ENCODE assay signal across 14 cellular contexts in the genomic region with DNA sequence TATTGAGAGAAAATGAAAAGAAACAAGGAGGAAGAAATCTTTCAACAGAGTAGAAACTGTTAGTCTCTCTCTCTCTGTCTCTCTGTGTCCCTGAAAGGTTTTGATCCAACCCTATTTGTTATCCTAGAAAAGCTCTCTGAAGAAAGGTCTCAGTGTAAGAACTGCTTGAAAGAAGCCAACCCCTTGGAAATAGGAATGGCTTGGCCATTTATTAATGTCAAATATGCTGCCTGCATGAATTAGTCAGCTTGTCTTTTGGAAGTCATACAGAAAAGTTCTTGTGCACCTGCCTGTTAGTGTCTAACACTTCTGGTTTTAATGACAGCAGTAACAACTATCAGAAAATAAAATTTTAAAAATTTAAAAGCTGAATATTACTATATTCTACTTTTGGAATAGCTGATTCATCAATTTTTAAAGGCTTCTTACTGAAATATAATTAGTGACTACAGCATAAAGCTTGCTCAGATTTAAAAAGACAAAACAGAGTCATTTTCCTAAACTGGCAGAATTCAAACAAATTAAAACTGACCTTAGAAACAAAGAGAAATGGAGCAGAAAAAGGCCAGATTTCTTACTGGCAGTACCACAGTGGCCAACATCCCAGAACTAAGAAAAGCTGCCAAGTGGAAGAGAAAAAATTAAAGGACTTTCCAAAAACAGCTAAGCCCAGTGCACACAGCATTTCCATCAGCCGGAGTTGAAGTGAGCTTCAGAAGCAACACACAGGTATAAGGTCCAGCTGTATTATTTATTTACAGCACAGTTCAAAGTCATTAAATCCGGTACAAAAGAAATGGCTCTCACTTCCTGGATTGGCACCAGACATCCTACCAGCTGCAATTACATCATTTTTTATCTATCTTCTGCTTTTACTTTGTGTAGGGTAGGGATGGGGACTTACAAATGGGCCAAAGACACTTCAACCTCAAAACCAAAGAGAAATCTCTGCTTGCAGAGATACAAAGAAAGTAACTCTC.
DNase-seq lines count a peak whose midpoint lies in the region; ATAC-seq lines count a peak whose summit lies in the region.
"Had no signal": no experiment of that assay in that cellular context is flagged by ENCODE, and none has a peak within 500 bp of the region (broad histone marks: within the 10 kb centered on the region; RNA-seq: fewer than 3 reads in every experiment).

No MANE protein-coding gene starts in this region.

- ATAC-seq in HG03469 (IDR thresholded peaks at IDR 0.05; ENCODE audit: unreplicated experiment), result no peak
- ATAC-seq: activated naive CD8-positive, alpha-beta T cell treated with anti-CD3 and anti-CD28 coated beads, Interleukin-2, amount 50 U/mL, for 24 hours had no signal

- DNase-seq in CD1c-positive myeloid dendritic cell (ENCODE audit: extremely low spot score), result peak; percentile 3
- DNase-seq in NCI-H146 (lab: John Stamatoyannopoulos, UW), result peak; percentile 45
- DNase-seq in OCI-M1 (lab: John Stamatoyannopoulos, UW), result peak; percentile 69
- peak; percentile 81 for DNase-seq in medulla oblongata (ENCODE audit: extremely low spot score)
- no peak for DNase-seq in stimulated activated CD4-positive, alpha-beta T cell treated with anti-CD3 and anti-CD28 coated beads, Interleukin-15, amount 100 ng/mL, for 24 hours
- no peak for DNase-seq in HK-2 (ENCODE audit: unreplicated experiment)
- DNase-seq in NCI-H524 treated with DMSO at 0.1 percent for 48 hours (lab: John Stamatoyannopoulos, UW), result no peak
- DNase-seq: activated naive CD8-positive, alpha-beta T cell treated with anti-CD3 and anti-CD28 coated beads, Interleukin-2, amount 50 U/mL, for 24 hours; activated T-cell treated with anti-CD3 and anti-CD28 coated beads for 4 hours; cortex of kidney; DND-41; NCI-H1436 treated with DMSO at 0.1 percent for 48 hours; posterior cingulate gyrus had no signal

Comparison
In these comparisons a context has a peak if more than half of its experiments do, and no peak if none do; other contexts are left out.
1. DNase-seq: peak in CD1c-positive myeloid dendritic cell (single experiment), NCI-H146 (single experiment), OCI-M1 (single experiment) and medulla oblongata (single experiment); none in stimulated activated CD4-positive, alpha-beta T cell treated with anti-CD3 and anti-CD28 coated beads, Interleukin-15, amount 100 ng/mL, for 24 hours (single experiment), HK-2 (single experiment) and NCI-H524 treated with DMSO at 0.1 percent for 48 hours (single experiment).